ENCODE assay signal across 23 cellular contexts in the genomic region with DNA sequence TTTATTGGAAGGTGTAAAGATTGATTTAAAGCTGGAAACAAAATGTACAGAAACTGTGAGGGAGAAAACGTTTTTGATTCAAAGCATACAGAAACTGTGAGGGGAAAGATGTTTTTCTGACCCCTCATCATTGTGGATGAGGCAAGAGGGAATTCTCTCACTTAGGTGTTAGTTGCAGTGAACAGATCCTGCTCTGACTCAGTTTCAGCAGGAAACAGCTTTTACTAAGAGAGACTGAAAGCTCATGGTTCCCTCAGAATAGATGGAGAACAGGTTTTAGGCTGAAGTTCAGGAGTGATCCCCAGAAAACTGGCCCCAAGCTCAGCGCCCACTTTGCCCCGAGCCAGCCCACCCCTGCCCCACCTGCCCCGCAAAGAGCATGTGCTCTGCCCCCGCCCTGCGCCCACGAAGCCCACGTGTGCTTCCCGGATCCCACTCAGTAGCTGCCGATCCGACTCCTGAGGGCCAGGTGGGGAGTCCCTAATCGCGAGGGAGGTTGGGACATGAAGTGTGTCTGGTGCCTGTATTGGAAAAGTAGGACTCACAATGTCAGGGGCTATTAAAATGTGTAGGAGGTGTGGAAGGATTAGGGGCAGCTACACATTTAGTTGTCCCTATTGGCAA. TPM values are rescaled to one million over a fixed set of nuclear protein-coding genes. Genes with fewer than 3 reads are reported as not detected.
"Had no signal": no experiment of that assay in that cellular context is flagged by ENCODE, and none has a peak within 500 bp of the region (broad histone marks: within the 10 kb centered on the region; RNA-seq: fewer than 3 reads in every experiment).

No MANE protein-coding gene starts in this region.

- H3K4me3 ChIP-seq: heart right ventricle, lower lobe of right lung, right lobe of liver, tibial artery had no signal

- H3K4me3 Mint-ChIP-seq: activated CD8-positive, alpha-beta T cell treated with anti-CD3 and anti-CD28 coated beads for 36 hours; activated naive CD8-positive, alpha-beta T cell treated with anti-CD3 and anti-CD28 coated beads, Interleukin-2, amount 10 ng/mL, durations not matched to agents 7 days and 5 days; neural crest cell; stimulated activated memory B cell treated with anti-CD40 and anti-IgM and Interleukin-4, amounts not matched to agents 10 μg/mL and 1 μg/mL and 100 μg/mL, for 72 hours had no signal

- H3K27me3 ChIP-seq: brain microvascular endothelial cell, heart right ventricle, right lobe of liver, tibial artery had no signal

- DNase-seq: activated CD4-positive, alpha-beta T cell treated with anti-CD3 and anti-CD28 coated beads for 4 hours; activated CD8-positive, alpha-beta T cell treated with anti-CD3 and anti-CD28 coated beads for 36 hours; activated naive CD8-positive, alpha-beta T cell treated with anti-CD3 and anti-CD28 coated beads, Interleukin-2, amount 10 ng/mL, durations not matched to agents 7 days and 5 days; anterior cingulate cortex; cerebellar nuclear complex; effector memory CD4-positive, alpha-beta T cell; heart right ventricle; left cardiac atrium; lower lobe of right lung; midbrain; right lobe of liver; stimulated activated CD4-positive, alpha-beta T cell treated with anti-CD3 and anti-CD28 coated beads, Interleukin-12 subunit alpha, Interleukin-12 subunit beta, amount 100 ng/mL, for 4 hours; T-helper 1 cell; T1000 had no signal

- ATAC-seq: activated CD8-positive, alpha-beta T cell treated with anti-CD3 and anti-CD28 coated beads for 36 hours; right lobe of liver; SK-N-SH treated with all-trans-retinoic acid at 6 μM for 48 hours; stimulated activated memory B cell treated with anti-CD40 and anti-IgM and Interleukin-4, amounts not matched to agents 10 μg/mL and 1 μg/mL and 100 μg/mL, for 72 hours had no signal

- H3K9me3 Mint-ChIP-seq: activated CD8-positive, alpha-beta T cell treated with anti-CD3 and anti-CD28 coated beads for 36 hours; activated naive CD8-positive, alpha-beta T cell treated with anti-CD3 and anti-CD28 coated beads, Interleukin-2, amount 10 ng/mL, durations not matched to agents 7 days and 5 days; neural crest cell; stimulated activated memory B cell treated with anti-CD40 and anti-IgM and Interleukin-4, amounts not matched to agents 10 μg/mL and 1 μg/mL and 100 μg/mL, for 72 hours had no signal

- H3K27me3 Mint-ChIP-seq: activated CD8-positive, alpha-beta T cell treated with anti-CD3 and anti-CD28 coated beads for 36 hours; activated naive CD8-positive, alpha-beta T cell treated with anti-CD3 and anti-CD28 coated beads, Interleukin-2, amount 10 ng/mL, durations not matched to agents 7 days and 5 days; stimulated activated memory B cell treated with anti-CD40 and anti-IgM and Interleukin-4, amounts not matched to agents 10 μg/mL and 1 μg/mL and 100 μg/mL, for 72 hours had no signal

- H3K27ac Mint-ChIP-seq: activated CD8-positive, alpha-beta T cell treated with anti-CD3 and anti-CD28 coated beads for 36 hours; activated naive CD8-positive, alpha-beta T cell treated with anti-CD3 and anti-CD28 coated beads, Interleukin-2, amount 10 ng/mL, durations not matched to agents 7 days and 5 days; stimulated activated memory B cell treated with anti-CD40 and anti-IgM and Interleukin-4, amounts not matched to agents 10 μg/mL and 1 μg/mL and 100 μg/mL, for 72 hours had no signal

- H3K36me3 Mint-ChIP-seq: activated naive CD8-positive, alpha-beta T cell treated with anti-CD3 and anti-CD28 coated beads, Interleukin-2, amount 10 ng/mL, durations not matched to agents 7 days and 5 days had no signal

- H3K36me3 ChIP-seq: brain microvascular endothelial cell, lower lobe of right lung, right lobe of liver, tibial artery had no signal

- H3K9me3 ChIP-seq: heart right ventricle, lower lobe of right lung, right lobe of liver, tibial artery had no signal

- H3K27ac ChIP-seq: brain microvascular endothelial cell, epithelial cell of prostate, heart right ventricle, lower lobe of right lung, right lobe of liver, tibial artery had no signal

RNA-seq across cellular contexts. Expression of gene IRF4, which starts 58.1 kb away (rescaled TPM):
- total RNA-seq: frontal cortex, myocyte, osteocyte had no signal
